In the genomic region with DNA sequence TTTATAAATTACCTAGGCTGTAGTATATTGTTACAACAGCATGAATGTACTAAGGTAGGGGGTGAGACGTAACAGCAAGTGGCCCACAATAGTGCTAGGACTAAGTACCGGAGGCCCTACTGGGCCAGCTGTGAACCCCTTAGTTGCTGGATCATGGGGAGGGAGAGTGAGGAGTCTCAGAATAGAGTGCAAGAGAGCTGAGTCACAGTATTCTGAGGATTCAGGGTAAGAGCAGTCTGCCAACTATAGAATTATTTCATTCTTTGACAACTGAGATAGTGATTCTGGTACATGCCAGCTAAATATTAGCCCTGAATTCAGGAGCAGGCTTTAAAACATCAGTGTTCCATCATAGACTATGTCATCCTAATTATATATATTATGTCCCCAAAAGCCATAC, we compare ENCODE assay signal across 30 cellular contexts.
"Had no signal": no experiment of that assay in that cellular context is flagged by ENCODE, and none has a peak within 500 bp of the region (broad histone marks: within the 10 kb centered on the region; RNA-seq: fewer than 3 reads in every experiment).

No MANE protein-coding gene starts in this region.

- H3K9me3 ChIP-seq: left lung, lower lobe of right lung, sigmoid colon, suprapubic skin, tibial artery, upper lobe of right lung had no signal

- H3K4me1 Mint-ChIP-seq: activated CD4-positive, alpha-beta T cell treated with anti-CD3 and anti-CD28 coated beads, Interleukin-2, amount 10 ng/mL, durations not matched to agents 24 days and 14 days; activated T-helper 17 cell treated with anti-CD3 and anti-CD28 coated beads, Interleukin-2, amount 50 U/mL, for 72 hours; central memory CD8-positive, alpha-beta T cell; stimulated activated memory B cell treated with anti-CD40 and anti-IgM and Interleukin-4, amounts not matched to agents 10 μg/mL and 1 μg/mL and 100 μg/mL, for 72 hours had no signal

- H3K4me3 Mint-ChIP-seq: activated CD4-positive, alpha-beta memory T cell treated with anti-CD3 and anti-CD28 coated beads for 36 hours; activated CD4-positive, alpha-beta T cell treated with anti-CD3 and anti-CD28 coated beads, Interleukin-2, amount 10 ng/mL, durations not matched to agents 24 days and 14 days; activated T-cell treated with anti-CD3 and anti-CD28 coated beads, Interleukin-2, amount 50 U/mL, for 24 hours; activated T-helper 17 cell treated with anti-CD3 and anti-CD28 coated beads, Interleukin-2, amount 50 U/mL, for 72 hours; central memory CD8-positive, alpha-beta T cell; naive thymus-derived CD8-positive, alpha-beta T cell; neural progenitor cell; stimulated activated memory B cell treated with anti-CD40 and anti-IgM and Interleukin-4, amounts not matched to agents 10 μg/mL and 1 μg/mL and 100 μg/mL, for 72 hours had no signal

- H3K36me3 Mint-ChIP-seq: activated CD4-positive, alpha-beta memory T cell treated with anti-CD3 and anti-CD28 coated beads for 36 hours; activated naive CD4-positive, alpha-beta T cell treated with anti-CD3 and anti-CD28 coated beads, Interleukin-2, amount 50 U/mL, for 72 hours; naive thymus-derived CD8-positive, alpha-beta T cell; neural progenitor cell; stimulated activated memory B cell treated with anti-CD40 and anti-IgM and Interleukin-4, amounts not matched to agents 10 μg/mL and 1 μg/mL and 100 μg/mL, for 72 hours had no signal

- H2AFZ ChIP-seq: neural progenitor cell, parathyroid adenoma had no signal

- H3K27ac ChIP-seq: heart right ventricle, left lung, lower lobe of right lung, neural progenitor cell, parathyroid adenoma, psoas muscle, sigmoid colon, suprapubic skin, tibial artery, upper lobe of right lung had no signal

- H3K27me3 ChIP-seq: heart right ventricle, left lung, neural progenitor cell, sigmoid colon, suprapubic skin, tibial artery, upper lobe of right lung had no signal

- H3K27ac Mint-ChIP-seq: activated CD4-positive, alpha-beta memory T cell treated with anti-CD3 and anti-CD28 coated beads for 36 hours; activated CD4-positive, alpha-beta T cell treated with anti-CD3 and anti-CD28 coated beads, Interleukin-2, amount 10 ng/mL, durations not matched to agents 24 days and 14 days; activated naive CD4-positive, alpha-beta T cell treated with anti-CD3 and anti-CD28 coated beads, Interleukin-2, amount 50 U/mL, for 72 hours; activated T-cell treated with anti-CD3 and anti-CD28 coated beads, Interleukin-2, amount 50 U/mL, for 24 hours; activated T-helper 17 cell treated with anti-CD3 and anti-CD28 coated beads, Interleukin-2, amount 50 U/mL, for 72 hours; naive thymus-derived CD8-positive, alpha-beta T cell; neural progenitor cell; stimulated activated memory B cell treated with anti-CD40 and anti-IgM and Interleukin-4, amounts not matched to agents 10 μg/mL and 1 μg/mL and 100 μg/mL, for 72 hours had no signal

- H3K36me3 ChIP-seq: heart right ventricle, left lung, lower lobe of right lung, neural progenitor cell, sigmoid colon, suprapubic skin, tibial artery, upper lobe of right lung had no signal

- DNase-seq: activated CD4-positive, alpha-beta memory T cell treated with anti-CD3 and anti-CD28 coated beads for 36 hours; activated CD4-positive, alpha-beta T cell treated with anti-CD3 and anti-CD28 coated beads, Interleukin-2, amount 10 ng/mL, durations not matched to agents 24 days and 14 days; activated CD4-positive, CD25-positive, alpha-beta regulatory T cell treated with anti-CD3 and anti-CD28 coated beads, Interleukin-2, amount 50 U/mL, for 72 hours; activated CD8-positive, alpha-beta memory T cell treated with anti-CD3 and anti-CD28 coated beads, Interleukin-2, amount 50 U/mL, for 48 hours; activated T-cell treated with anti-CD3 and anti-CD28 coated beads, Interleukin-2, amount 50 U/mL, for 24 hours; aorta; effector CD8-positive, alpha-beta T cell; foreskin melanocyte; heart right ventricle; left lung; lower lobe of right lung; mesenchymal stem cell; naive thymus-derived CD8-positive, alpha-beta T cell; occipital lobe; psoas muscle; sigmoid colon; stimulated activated CD4-positive, alpha-beta T cell treated with anti-CD3 and anti-CD28 coated beads, Interleukin-1b, Interleukin-23, amount 100 ng/mL, for 48 hours; stimulated activated CD4-positive, alpha-beta T cell treated with anti-CD3 and anti-CD28 coated beads, Interleukin-4, amount 100 ng/mL, for 4 hours; stimulated activated CD8-positive, alpha-beta memory T cell treated with anti-CD3 and anti-CD28 coated beads, Interleukin-4, amount 100 ng/mL, for 48 hours; T-helper 2 cell; tibial artery; upper lobe of right lung had no signal

- H3K79me2 ChIP-seq: parathyroid adenoma had no signal

- ATAC-seq: activated naive CD4-positive, alpha-beta T cell treated with anti-CD3 and anti-CD28 coated beads, Interleukin-2, amount 50 U/mL, for 72 hours; activated T-helper 17 cell treated with anti-CD3 and anti-CD28 coated beads, Interleukin-2, amount 50 U/mL, for 72 hours; heart right ventricle; left lung; lower lobe of right lung; naive thymus-derived CD8-positive, alpha-beta T cell; psoas muscle; stimulated activated memory B cell treated with anti-CD40 and anti-IgM and Interleukin-4, amounts not matched to agents 10 μg/mL and 1 μg/mL and 100 μg/mL, for 72 hours; upper lobe of right lung had no signal

- H3K4me2 ChIP-seq: neural progenitor cell, smooth muscle cell had no signal

- H3K9ac ChIP-seq: neural progenitor cell, parathyroid adenoma had no signal

- H3K4me3 ChIP-seq: heart right ventricle, left lung, lower lobe of right lung, neural progenitor cell, psoas muscle, sigmoid colon, smooth muscle cell, suprapubic skin, tibial artery, upper lobe of right lung had no signal

- H3K9me3 Mint-ChIP-seq: activated CD4-positive, alpha-beta memory T cell treated with anti-CD3 and anti-CD28 coated beads for 36 hours; activated T-cell treated with anti-CD3 and anti-CD28 coated beads, Interleukin-2, amount 50 U/mL, for 24 hours; activated T-helper 17 cell treated with anti-CD3 and anti-CD28 coated beads, Interleukin-2, amount 50 U/mL, for 72 hours; central memory CD8-positive, alpha-beta T cell; stimulated activated memory B cell treated with anti-CD40 and anti-IgM and Interleukin-4, amounts not matched to agents 10 μg/mL and 1 μg/mL and 100 μg/mL, for 72 hours had no signal

- H3K4me1 ChIP-seq: heart right ventricle, left lung, lower lobe of right lung, parathyroid adenoma, psoas muscle, sigmoid colon, suprapubic skin, tibial artery, upper lobe of right lung had no signal
